ENCODE assay signal across 22 cellular contexts in genomic region chrX:13197961-13198761, GRCh38.
A peak's percentile ranks its signal among the peaks of the same experiment; 100 is the strongest.
DNase-seq lines count a peak whose midpoint lies in the region; ATAC-seq and TF ChIP-seq lines count a peak whose summit lies in the region.
"Had no signal": no experiment of that assay in that cellular context is flagged by ENCODE, and none has a peak within 500 bp of the region (broad histone marks: within the 10 kb centered on the region; RNA-seq: fewer than 3 reads in every experiment).

No MANE protein-coding gene starts in this region.

- H3K9me3 ChIP-seq in iPS-20b (ENCODE audit: insufficient read depth, low read depth, low read length) = no peaks in the 10 kb centered on the region
- H3K9me3 ChIP-seq in thyroid gland = no peaks in the 10 kb centered on the region
- H3K9me3 ChIP-seq: tibial artery had no signal

- no peak overlapping the region for H3K4me3 Mint-ChIP-seq in activated T-cell treated with anti-CD3 and anti-CD28 coated beads, Interleukin-2, amount 50 U/mL, for 4 hours
- H3K4me3 Mint-ChIP-seq: natural killer cell; stimulated activated effector memory CD8-positive, alpha-beta T cell treated with anti-CD3 and anti-CD28 coated beads, Interleukin-12 subunit alpha, Interleukin-12 subunit beta, amount 100 ng/mL, for 72 hours had no signal

- H3K36me3 Mint-ChIP-seq in activated T-cell treated with anti-CD3 and anti-CD28 coated beads, Interleukin-2, amount 50 U/mL, for 4 hours (ENCODE audit: insufficient read depth) = no peaks in the 10 kb centered on the region
- H3K36me3 Mint-ChIP-seq: activated naive CD4-positive, alpha-beta T cell treated with anti-CD3 and anti-CD28 coated beads, Interleukin-2, amount 50 U/mL, for 72 hours; natural killer cell; stimulated activated effector memory CD8-positive, alpha-beta T cell treated with anti-CD3 and anti-CD28 coated beads, Interleukin-12 subunit alpha, Interleukin-12 subunit beta, amount 100 ng/mL, for 72 hours had no signal

- TF ChIP-seq CTCF in thyroid gland (IDR thresholded peaks at IDR 0.05) = no peak

- H3K9me3 Mint-ChIP-seq in activated T-cell treated with anti-CD3 and anti-CD28 coated beads, Interleukin-2, amount 50 U/mL, for 4 hours = no peaks in the 10 kb centered on the region
- H3K9me3 Mint-ChIP-seq: activated naive CD4-positive, alpha-beta T cell treated with anti-CD3 and anti-CD28 coated beads, Interleukin-2, amount 50 U/mL, for 72 hours; natural killer cell; stimulated activated effector memory CD8-positive, alpha-beta T cell treated with anti-CD3 and anti-CD28 coated beads, Interleukin-12 subunit alpha, Interleukin-12 subunit beta, amount 100 ng/mL, for 72 hours had no signal

- H3K27ac ChIP-seq in iPS-20b (ENCODE audit: low read length) = peak overlapping the region; percentile 78
- H3K27ac ChIP-seq in thyroid gland = no peak overlapping the region
- H3K27ac ChIP-seq: 22Rv1, brain microvascular endothelial cell, tibial artery had no signal

- peaks cover 5% of the 10 kb centered on the region for H3K4me1 Mint-ChIP-seq in activated T-cell treated with anti-CD3 and anti-CD28 coated beads, Interleukin-2, amount 50 U/mL, for 4 hours (ENCODE audit: low read depth)
- H3K4me1 Mint-ChIP-seq: natural killer cell; stimulated activated effector memory CD8-positive, alpha-beta T cell treated with anti-CD3 and anti-CD28 coated beads, Interleukin-12 subunit alpha, Interleukin-12 subunit beta, amount 100 ng/mL, for 72 hours had no signal

- H3K27me3 ChIP-seq in iPS-20b (ENCODE audit: insufficient read depth, low read length) = no peaks in the 10 kb centered on the region
- no peaks in the 10 kb centered on the region for H3K27me3 ChIP-seq in thyroid gland
- H3K27me3 ChIP-seq: brain microvascular endothelial cell, tibial artery had no signal

- ATAC-seq in HG02798 (IDR thresholded peaks at IDR 0.05; ENCODE audit: poor library complexity, unreplicated experiment) = no peak
- ATAC-seq in activated T-cell treated with anti-CD3 and anti-CD28 coated beads, Interleukin-2, amount 50 U/mL, for 4 hours = no peak
- ATAC-seq in GM19023 (IDR thresholded peaks at IDR 0.05; ENCODE audit: unreplicated experiment) = no peak
- ATAC-seq: activated naive CD4-positive, alpha-beta T cell treated with anti-CD3 and anti-CD28 coated beads, Interleukin-2, amount 50 U/mL, for 72 hours; natural killer cell; stimulated activated effector memory CD8-positive, alpha-beta T cell treated with anti-CD3 and anti-CD28 coated beads, Interleukin-12 subunit alpha, Interleukin-12 subunit beta, amount 100 ng/mL, for 72 hours had no signal

- H3K4me1 ChIP-seq in iPS-20b (ENCODE audit: insufficient read depth, low read length) = peaks cover 26% of the 10 kb centered on the region; the same call in 1 of the 2 replicates
- H3K4me1 ChIP-seq in thyroid gland = peaks cover 8 to 10% of the 10 kb centered on the region in 2 donors

- H3K36me3 ChIP-seq in iPS-20b (ENCODE audit: insufficient read depth, low read depth, low read length) (no peaks in the 10 kb centered on the region), thyroid gland (no peaks in the 10 kb centered on the region)
- H3K36me3 ChIP-seq: brain microvascular endothelial cell, tibial artery had no signal

- no peak for TF ChIP-seq POLR2A in thyroid gland (IDR thresholded peaks at IDR 0.05)

- intact Hi-C loops in thyroid gland (cut with DNase I) = no loop called here

- H3K27me3 Mint-ChIP-seq in activated T-cell treated with anti-CD3 and anti-CD28 coated beads, Interleukin-2, amount 50 U/mL, for 4 hours (ENCODE audit: low read depth) = peaks cover 3% of the 10 kb centered on the region

- DNase-seq in DMS53 (lab: John Stamatoyannopoulos, UW) (peak; percentile 29), DMS53 treated with DMSO at 0.1 percent for 48 hours (lab: John Stamatoyannopoulos, UW; ENCODE audit: unreplicated experiment) (no peak), RPMI7951 (ENCODE audit: low read depth) (peak; percentile 69), thyroid gland (peak; percentile 10)
- DNase-seq in activated T-cell treated with anti-CD3 and anti-CD28 coated beads, Interleukin-2, amount 50 U/mL, for 4 hours = no peak
- DNase-seq: activated CD4-positive, alpha-beta T cell treated with anti-CD3 and anti-CD28 coated beads, Interleukin-2, amount 50 U/mL, for 4 hours; activated T-cell treated with anti-CD3 and anti-CD28 coated beads, Interleukin-2, amount 50 U/mL, for 1 hour; brain microvascular endothelial cell; cortex of kidney; foreskin fibroblast; KBM-7; natural killer cell; NCI-H1092 treated with DMSO at 0.1 percent for 48 hours; NCI-H2107; NCI-H69; tibial artery had no signal

- H3K4me3 ChIP-seq in iPS-20b (ENCODE audit: low read length) (peak overlapping the region; percentile 57), thyroid gland (replicated peaks in 1 of 3) (no peak overlapping the region)
- H3K4me3 ChIP-seq: tibial artery had no signal

- H3K9ac ChIP-seq in iPS-20b (ENCODE audit: low read depth, low read length) = peak overlapping the region; percentile 82

- 63 to 78% methylated on average over 4 of the region's 4 CpGs for WGBS in thyroid gland, 2 donors

Comparison
In these comparisons a context has a peak if more than half of its experiments do, and no peak if none do; other contexts are left out.
1. DNase-seq: peak in DMS53 (single experiment), RPMI7951 (single experiment) and thyroid gland (2 of 2); none in DMS53 treated with DMSO at 0.1 percent for 48 hours (single experiment) and activated T-cell treated with anti-CD3 and anti-CD28 coated beads, Interleukin-2, amount 50 U/mL, for 4 hours (single experiment).